Comparison of ENCODE assay signal across 8 cellular contexts in genomic region chr5:174793684-174794328, GRCh38.
DNase-seq lines count a peak whose midpoint lies in the region; ATAC-seq and TF ChIP-seq lines count a peak whose summit lies in the region.

No MANE protein-coding gene starts in this region.

- ATAC-seq in HG03108 (IDR thresholded peaks at IDR 0.05; ENCODE audit: unreplicated experiment) = peak; percentile 58
- peak; percentile 87 for ATAC-seq in PC-3
- ATAC-seq in foreskin keratinocyte = peak; percentile 92

- H2AFZ ChIP-seq in PC-3 (ENCODE audit: low read length) = peak overlapping the region; percentile 83

- peaks cover 14% of the 10 kb centered on the region for H3K27me3 Mint-ChIP-seq in activated T-helper 2 cell treated with anti-CD3 and anti-CD28 coated beads, Interferon-gamma antibody, Interleukin-2, Interleukin-4, amounts not matched to agents 10 μg/mL and 5 μg/mL and 100 μg/mL, durations not matched to agents 14 hours and 24 hours and 36 hours (ENCODE audit: low read depth)
- H3K27me3 Mint-ChIP-seq in type B pancreatic cell = peaks cover 13% of the 10 kb centered on the region

- no peaks in the 10 kb centered on the region for H3K9me3 ChIP-seq in PC-3 (ENCODE audit: low read length)

- POLR2A ChIA-PET in PC-3 (lab: Charles Lee; ENCODE audit: unreplicated experiment) = interaction anchor here (0.6 kb wide), 1 partner anchor 70 kb away, joined by 3 read pairs; the partner anchor contains the start of gene MSX2

- H3K79me2 ChIP-seq in PC-3 (ENCODE audit: low read length) = no peaks in the 10 kb centered on the region

- peaks cover 7% of the 10 kb centered on the region for H3K4me1 Mint-ChIP-seq in activated T-helper 2 cell treated with anti-CD3 and anti-CD28 coated beads, Interferon-gamma antibody, Interleukin-2, Interleukin-4, amounts not matched to agents 10 μg/mL and 5 μg/mL and 100 μg/mL, durations not matched to agents 14 hours and 24 hours and 36 hours (ENCODE audit: low read depth)
- peaks cover 35% of the 10 kb centered on the region for H3K4me1 Mint-ChIP-seq in type B pancreatic cell (ENCODE audit: unreplicated experiment)

- H3K9me2 ChIP-seq in PC-3 (replicated peaks; ENCODE audit: low read length) = no peaks in the 10 kb centered on the region

- H3K4me2 ChIP-seq in PC-3 (ENCODE audit: low read length) = peak overlapping the region; percentile 70

- TF ChIP-seq CTCF in PC-3 (conservative IDR thresholded peaks at IDR 0.05; ENCODE audit: low read depth, low read length) (peak; percentile 84), foreskin keratinocyte (conservative IDR thresholded peaks at IDR 0.05) (peak; percentile 92), type B pancreatic cell (conservative IDR thresholded peaks at IDR 0.05) (peak; percentile 95)

- H3K4me1 ChIP-seq in PC-3 (ENCODE audit: insufficient read depth, low read length) (no peaks in the 10 kb centered on the region), foreskin keratinocyte (no peaks in the 10 kb centered on the region)

- CTCF ChIA-PET in PC-3 (lab: Charles Lee) = interaction anchor here (0.6 kb wide), 3 partner anchors 43 to 375 kb away, joined by 3 to 18 read pairs (median 3); no protein-coding TSS in a partner anchor

- H3K9ac ChIP-seq in PC-3 (ENCODE audit: low read length) = no peak overlapping the region

- no peaks in the 10 kb centered on the region for H3K36me3 ChIP-seq in PC-3 (ENCODE audit: low read depth, low read length)

- no peaks in the 10 kb centered on the region for H3K9me3 Mint-ChIP-seq in activated T-helper 2 cell treated with anti-CD3 and anti-CD28 coated beads, Interferon-gamma antibody, Interleukin-2, Interleukin-4, amounts not matched to agents 10 μg/mL and 5 μg/mL and 100 μg/mL, durations not matched to agents 14 hours and 24 hours and 36 hours
- H3K9me3 Mint-ChIP-seq in type B pancreatic cell = no peaks in the 10 kb centered on the region

- H3K4me3 Mint-ChIP-seq in activated T-helper 2 cell treated with anti-CD3 and anti-CD28 coated beads, Interferon-gamma antibody, Interleukin-2, Interleukin-4, amounts not matched to agents 10 μg/mL and 5 μg/mL and 100 μg/mL, durations not matched to agents 14 hours and 24 hours and 36 hours (ENCODE audit: low read depth) = no peak overlapping the region
- H3K4me3 Mint-ChIP-seq in type B pancreatic cell = peak overlapping the region; percentile 62

- intact Hi-C loops in PC-3 (cut with micrococcal nuclease) = loop anchor here (1.0 to 2.0 kb wide), 2 partner anchors 375 to 467 kb away; no protein-coding TSS in a partner anchor
- intact Hi-C loops in activated T-helper 2 cell treated with anti-CD3 and anti-CD28 coated beads, Interferon-gamma antibody, Interleukin-2, Interleukin-4, amounts not matched to agents 10 μg/mL and 5 μg/mL and 100 μg/mL, durations not matched to agents 14 hours and 24 hours and 36 hours (cut with micrococcal nuclease) = loop anchor here (1.0 kb wide), 1 partner anchor 375 kb away; no protein-coding TSS in a partner anchor

- H3K27ac ChIP-seq in PC-3 (ENCODE audit: low read length) (no peak overlapping the region), foreskin keratinocyte (no peak overlapping the region)

- peak overlapping the region; percentile 37; the same call in 1 of the 2 replicates for H3K4me3 ChIP-seq in PC-3 (ENCODE audit: low read length)

- H3K27me3 ChIP-seq in PC-3 (ENCODE audit: low read length) (no peaks in the 10 kb centered on the region), foreskin keratinocyte (no peaks in the 10 kb centered on the region)

- no peaks in the 10 kb centered on the region for H3F3A ChIP-seq in PC-3 (ENCODE audit: low read length, unreplicated experiment)

- no peaks in the 10 kb centered on the region for H3K36me3 Mint-ChIP-seq in activated T-helper 2 cell treated with anti-CD3 and anti-CD28 coated beads, Interferon-gamma antibody, Interleukin-2, Interleukin-4, amounts not matched to agents 10 μg/mL and 5 μg/mL and 100 μg/mL, durations not matched to agents 14 hours and 24 hours and 36 hours (ENCODE audit: low read depth)
- H3K36me3 Mint-ChIP-seq in type B pancreatic cell = no peaks in the 10 kb centered on the region

- BruUV-seq in PC-3 (replicated peaks; lab: Mats Ljungman, UMichigan) = no TSS peak

- no peaks in the 10 kb centered on the region for H4K20me1 ChIP-seq in PC-3 (ENCODE audit: low read length)

- no peak overlapping the region for H3K27ac Mint-ChIP-seq in activated T-helper 2 cell treated with anti-CD3 and anti-CD28 coated beads, Interferon-gamma antibody, Interleukin-2, Interleukin-4, amounts not matched to agents 10 μg/mL and 5 μg/mL and 100 μg/mL, durations not matched to agents 14 hours and 24 hours and 36 hours
- H3K27ac Mint-ChIP-seq in type B pancreatic cell = no peak overlapping the region

- DNase-seq in NK-92 treated with Interleukin-12 subunit alpha and Interleukin-12 subunit beta, amount 100 ng/mL, for 24 hours (lab: John Stamatoyannopoulos, UW) = peak; percentile 4
- no peak for DNase-seq in NK-92 (lab: John Stamatoyannopoulos, UW; ENCODE audit: unreplicated experiment)
- peak; percentile 61 for DNase-seq in PC-3
- peak; percentile 29 for DNase-seq in activated T-helper 2 cell treated with anti-CD3 and anti-CD28 coated beads, Interferon-gamma antibody, Interleukin-2, Interleukin-4, amounts not matched to agents 10 μg/mL and 5 μg/mL and 100 μg/mL, durations not matched to agents 14 hours and 24 hours and 36 hours (ENCODE audit: low spot score)
- peak in 1 of 2 donors; percentile 27 for DNase-seq in foreskin keratinocyte
- DNase-seq in occipital lobe (lab: John Stamatoyannopoulos, UW) = peak; percentile 28
- peak; percentile 89 for DNase-seq in type B pancreatic cell (ENCODE audit: extremely low spot score, unreplicated experiment)
